In the genomic region with DNA sequence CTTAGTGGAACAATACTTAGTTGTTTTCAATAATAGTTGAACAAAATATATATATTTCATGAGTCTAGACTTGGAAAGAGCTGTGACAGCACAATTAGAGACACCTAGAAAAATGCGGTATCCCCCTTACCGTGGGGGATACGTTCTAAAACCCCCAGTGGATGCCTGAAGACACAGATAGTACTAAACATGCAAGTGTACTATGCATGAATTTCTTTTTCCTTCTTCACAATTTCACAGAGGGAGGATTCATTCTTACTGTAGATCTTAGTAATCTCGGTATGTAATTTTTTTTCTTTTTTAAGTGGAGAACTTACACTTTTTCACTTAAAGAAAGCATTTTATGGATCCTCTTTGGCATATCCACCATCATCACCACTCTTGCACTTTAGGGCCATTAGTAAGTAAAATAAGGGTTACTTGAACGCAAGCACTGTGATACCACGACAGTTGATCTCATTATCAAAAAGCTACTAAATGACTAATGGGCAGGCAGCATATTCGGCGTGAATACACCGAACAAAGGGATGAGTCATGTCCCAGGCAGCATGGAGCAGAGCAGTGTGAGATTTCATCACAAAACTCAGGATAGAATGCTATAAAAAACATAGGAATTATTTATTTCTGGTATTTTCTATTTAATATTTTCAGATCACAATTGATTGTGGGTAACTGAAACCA, we compare ENCODE assay signal across 1 cellular context.
A peak's percentile ranks its signal among the peaks of the same experiment; 100 is the strongest.
TF ChIP-seq lines count a peak whose summit lies in the region.

No MANE protein-coding gene starts in this region.

TF ChIP-seq in endothelial cell of umbilical vein, 7 proteins besides CTCF, POLR2A, EP300 and RAD21 (continued from another document):
- no peak for TF ChIP-seq EZH2 (IDR thresholded peaks at IDR 0.05; ENCODE audit: borderline replicate concordance, low read depth, low read length, severe bottlenecking)
- peak; percentile 30 for TF ChIP-seq POLR2AphosphoS5 (IDR thresholded peaks at IDR 0.05; ENCODE audit: insufficient read depth, low read depth, low read length)
- TF ChIP-seq MAX (IDR thresholded peaks at IDR 0.05; ENCODE audit: insufficient read depth, insufficient read length): no peak
- peak; percentile 98 for TF ChIP-seq FOS (IDR thresholded peaks at IDR 0.05; ENCODE audit: borderline replicate concordance, insufficient read depth, low read length)
- TF ChIP-seq GATA2 (IDR thresholded peaks at IDR 0.05; ENCODE audit: insufficient read depth, insufficient read length, low read depth, low read length): peak; percentile 62
- peak; percentile 75 for TF ChIP-seq MYC (IDR thresholded peaks at IDR 0.05; ENCODE audit: low read depth, low read length)
TF ChIP-seq in endothelial cell of umbilical vein: peak in this region for 5.
